ENCODE assay signal across 2 cellular contexts in the genomic region with DNA sequence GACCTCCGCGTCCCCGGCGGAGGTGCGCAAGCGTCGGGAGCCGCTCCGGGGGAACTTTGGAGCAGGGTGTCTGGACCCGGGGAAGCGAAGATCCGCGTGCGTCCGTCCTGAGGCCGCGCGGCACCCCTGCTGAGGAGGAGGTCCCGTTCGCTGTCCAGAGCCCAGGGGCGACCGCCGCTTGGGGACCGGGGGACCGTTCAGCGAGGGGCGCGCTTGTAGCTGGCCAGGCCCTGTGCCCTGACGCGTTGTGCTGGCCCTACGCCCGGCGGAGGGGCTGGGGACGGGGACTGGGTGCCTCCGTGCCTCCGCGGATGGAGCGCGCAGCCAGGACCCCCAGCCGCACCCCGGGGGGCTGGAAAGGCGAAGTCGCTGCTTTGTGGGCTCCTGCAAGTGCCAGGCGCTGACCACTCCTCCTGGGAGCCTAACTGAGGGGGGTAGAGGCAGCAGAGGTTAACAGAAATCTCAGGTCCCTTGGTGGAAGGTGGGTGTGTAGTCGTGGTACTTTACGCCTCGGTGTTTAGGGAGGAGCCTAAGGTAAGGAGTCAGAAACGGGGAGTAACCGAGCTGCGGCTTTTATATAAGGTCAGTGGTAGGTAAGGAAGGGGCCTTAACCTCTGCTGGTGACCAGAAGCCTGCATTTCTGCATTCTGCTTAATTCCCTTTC.
A peak's percentile ranks its signal among the peaks of the same experiment; 100 is the strongest.
TF ChIP-seq lines count a peak whose summit lies in the region.

A gene (plus strand): TSS at position 605 of the 664 bp plus-strand sequence. CDS start 90,642 bp downstream, outside the sequence.

TF ChIP-seq in IMR-90, 13 proteins besides CTCF, POLR2A, EP300 and RAD21:
- TF ChIP-seq CEBPB (IDR thresholded peaks at IDR 0.05; ENCODE audit: low read depth, low read length) (no peak), SMC3 (IDR thresholded peaks at IDR 0.05; ENCODE audit: low read depth, low read length) (no peak)
- TF ChIP-seq, protein P1, sequence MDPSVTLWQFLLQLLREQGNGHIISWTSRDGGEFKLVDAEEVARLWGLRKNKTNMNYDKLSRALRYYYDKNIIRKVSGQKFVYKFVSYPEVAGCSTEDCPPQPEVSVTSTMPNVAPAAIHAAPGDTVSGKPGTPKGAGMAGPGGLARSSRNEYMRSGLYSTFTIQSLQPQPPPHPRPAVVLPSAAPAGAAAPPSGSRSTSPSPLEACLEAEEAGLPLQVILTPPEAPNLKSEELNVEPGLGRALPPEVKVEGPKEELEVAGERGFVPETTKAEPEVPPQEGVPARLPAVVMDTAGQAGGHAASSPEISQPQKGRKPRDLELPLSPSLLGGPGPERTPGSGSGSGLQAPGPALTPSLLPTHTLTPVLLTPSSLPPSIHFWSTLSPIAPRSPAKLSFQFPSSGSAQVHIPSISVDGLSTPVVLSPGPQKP (IDR thresholded peaks at IDR 0.05; ENCODE audit: borderline replicate concordance, low read depth, low read length): no peak

TF ChIP-seq in HepG2, 621 proteins besides CTCF, POLR2A, EP300 and RAD21 (continues in another document):
- TF ChIP-seq, protein P2, sequence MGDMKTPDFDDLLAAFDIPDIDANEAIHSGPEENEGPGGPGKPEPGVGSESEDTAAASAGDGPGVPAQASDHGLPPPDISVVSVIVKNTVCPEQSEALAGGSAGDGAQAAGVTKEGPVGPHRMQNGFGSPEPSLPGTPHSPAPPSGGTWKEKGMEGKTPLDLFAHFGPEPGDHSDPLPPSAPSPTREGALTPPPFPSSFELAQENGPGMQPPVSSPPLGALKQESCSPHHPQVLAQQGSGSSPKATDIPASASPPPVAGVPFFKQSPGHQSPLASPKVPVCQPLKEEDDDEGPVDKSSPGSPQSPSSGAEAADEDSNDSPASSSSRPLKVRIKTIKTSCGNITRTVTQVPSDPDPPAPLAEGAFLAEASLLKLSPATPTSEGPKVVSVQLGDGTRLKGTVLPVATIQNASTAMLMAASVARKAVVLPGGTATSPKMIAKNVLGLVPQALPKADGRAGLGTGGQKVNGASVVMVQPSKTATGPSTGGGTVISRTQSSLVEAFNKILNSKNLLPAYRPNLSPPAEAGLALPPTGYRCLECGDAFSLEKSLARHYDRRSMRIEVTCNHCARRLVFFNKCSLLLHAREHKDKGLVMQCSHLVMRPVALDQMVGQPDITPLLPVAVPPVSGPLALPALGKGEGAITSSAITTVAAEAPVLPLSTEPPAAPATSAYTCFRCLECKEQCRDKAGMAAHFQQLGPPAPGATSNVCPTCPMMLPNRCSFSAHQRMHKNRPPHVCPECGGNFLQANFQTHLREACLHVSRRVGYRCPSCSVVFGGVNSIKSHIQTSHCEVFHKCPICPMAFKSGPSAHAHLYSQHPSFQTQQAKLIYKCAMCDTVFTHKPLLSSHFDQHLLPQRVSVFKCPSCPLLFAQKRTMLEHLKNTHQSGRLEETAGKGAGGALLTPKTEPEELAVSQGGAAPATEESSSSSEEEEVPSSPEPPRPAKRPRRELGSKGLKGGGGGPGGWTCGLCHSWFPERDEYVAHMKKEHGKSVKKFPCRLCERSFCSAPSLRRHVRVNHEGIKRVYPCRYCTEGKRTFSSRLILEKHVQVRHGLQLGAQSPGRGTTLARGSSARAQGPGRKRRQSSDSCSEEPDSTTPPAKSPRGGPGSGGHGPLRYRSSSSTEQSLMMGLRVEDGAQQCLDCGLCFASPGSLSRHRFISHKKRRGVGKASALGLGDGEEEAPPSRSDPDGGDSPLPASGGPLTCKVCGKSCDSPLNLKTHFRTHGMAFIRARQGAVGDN (CRISPR knock-in tag; IDR thresholded peaks at IDR 0.05): peak; percentile 82
- TF ChIP-seq TARDBP (CRISPR knock-in tag; IDR thresholded peaks at IDR 0.05) (peak; percentile 45; the same call in 1 of the 2 replicates), XBP1 (CRISPR knock-in tag; IDR thresholded peaks at IDR 0.05) (no peak), GTF3A (CRISPR knock-in tag; conservative IDR thresholded peaks at IDR 0.05) (no peak), ZNF549 (CRISPR knock-in tag; IDR thresholded peaks at IDR 0.05) (no peak), KDM2A (CRISPR knock-in tag; IDR thresholded peaks at IDR 0.05; ENCODE audit: borderline replicate concordance, low read depth) (peak; percentile 70; the same call in 1 of the 2 replicates), NR3C1 (CRISPR knock-in tag; IDR thresholded peaks at IDR 0.05) (no peak), KDM3A (CRISPR knock-in tag; IDR thresholded peaks at IDR 0.05; ENCODE audit: low read depth) (peak; percentile 46), ATF7-NPFF (CRISPR knock-in tag; IDR thresholded peaks at IDR 0.05; ENCODE audit: low read depth) (0 out of 2 replicates have a peak, but pooled peaks have one; percentile 55), RFX1 (IDR thresholded peaks at IDR 0.05) (no peak), NRL (CRISPR knock-in tag; IDR thresholded peaks at IDR 0.05; ENCODE audit: borderline replicate concordance) (peak; percentile 38), MIER2 (CRISPR knock-in tag; IDR thresholded peaks at IDR 0.05) (no peak), ARID2 (CRISPR knock-in tag; IDR thresholded peaks at IDR 0.05; ENCODE audit: borderline replicate concordance) (peak; percentile 66; the same call in 1 of the 2 replicates), KAT7 (CRISPR knock-in tag; IDR thresholded peaks at IDR 0.05; ENCODE audit: borderline replicate concordance) (peak; percentile 51; the same call in 1 of the 2 replicates), CAMTA2 (CRISPR knock-in tag; IDR thresholded peaks at IDR 0.05; ENCODE audit: borderline replicate concordance) (peak; percentile 76; the same call in 1 of the 2 replicates), ZNF230 (CRISPR knock-in tag; IDR thresholded peaks at IDR 0.05) (peak; percentile 80; the same call in 1 of the 2 replicates), ZNF605 (CRISPR knock-in tag; IDR thresholded peaks at IDR 0.05) (peak; percentile 89), ZNF562 (CRISPR knock-in tag; IDR thresholded peaks at IDR 0.05; ENCODE audit: borderline replicate concordance) (no peak), KDM5B (CRISPR knock-in tag; IDR thresholded peaks at IDR 0.05; ENCODE audit: borderline replicate concordance) (peak; percentile 63; the same call in 1 of the 2 replicates), ZMYM4 (CRISPR knock-in tag; IDR thresholded peaks at IDR 0.05) (peak; percentile 42), HIVEP1 (CRISPR knock-in tag; IDR thresholded peaks at IDR 0.05) (0 out of 2 replicates have a peak, but pooled peaks have one; percentile 52), ZNF703 (CRISPR knock-in tag; IDR thresholded peaks at IDR 0.05; ENCODE audit: borderline replicate concordance) (0 out of 2 replicates have a peak, but pooled peaks have one; percentile 40), ZFP36 (IDR thresholded peaks at IDR 0.05; ENCODE audit: borderline replicate concordance, low read depth, low read length, partially characterized antibody) (no peak), NFKB2 (CRISPR knock-in tag; IDR thresholded peaks at IDR 0.05; ENCODE audit: borderline replicate concordance) (no peak), SNRNP70 (IDR thresholded peaks at IDR 0.05; ENCODE audit: low read depth, low read length) (no peak), ZSCAN20 (CRISPR knock-in tag; IDR thresholded peaks at IDR 0.05; ENCODE audit: borderline replicate concordance) (no peak), ZSCAN29 (CRISPR knock-in tag; conservative IDR thresholded peaks at IDR 0.05) (0 out of 2 replicates have a peak, but pooled peaks have one; percentile 40), MXI1 (IDR thresholded peaks at IDR 0.05; ENCODE audit: borderline replicate concordance, low read depth, low read length) (no peak), ZMYM2 (CRISPR knock-in tag; IDR thresholded peaks at IDR 0.05) (no peak; the same call in none of the 2 replicates), CENPT (CRISPR knock-in tag; IDR thresholded peaks at IDR 0.05; ENCODE audit: low read depth) (0 out of 2 replicates have a peak, but pooled peaks have one; percentile 30), ZNF432 (CRISPR knock-in tag; IDR thresholded peaks at IDR 0.05; ENCODE audit: borderline replicate concordance) (0 out of 2 replicates have a peak, but pooled peaks have one; percentile 38), HNRNPH1 (optimal IDR thresholded peaks at IDR 0.05; ENCODE audit: low read depth, low read length) (no peak), ZNF713 (CRISPR knock-in tag; IDR thresholded peaks at IDR 0.05) (no peak), ZMAT3 (CRISPR knock-in tag; conservative IDR thresholded peaks at IDR 0.05) (no peak), ELF4 (CRISPR knock-in tag; IDR thresholded peaks at IDR 0.05; ENCODE audit: borderline replicate concordance) (no peak)
- TF ChIP-seq, protein P3, sequence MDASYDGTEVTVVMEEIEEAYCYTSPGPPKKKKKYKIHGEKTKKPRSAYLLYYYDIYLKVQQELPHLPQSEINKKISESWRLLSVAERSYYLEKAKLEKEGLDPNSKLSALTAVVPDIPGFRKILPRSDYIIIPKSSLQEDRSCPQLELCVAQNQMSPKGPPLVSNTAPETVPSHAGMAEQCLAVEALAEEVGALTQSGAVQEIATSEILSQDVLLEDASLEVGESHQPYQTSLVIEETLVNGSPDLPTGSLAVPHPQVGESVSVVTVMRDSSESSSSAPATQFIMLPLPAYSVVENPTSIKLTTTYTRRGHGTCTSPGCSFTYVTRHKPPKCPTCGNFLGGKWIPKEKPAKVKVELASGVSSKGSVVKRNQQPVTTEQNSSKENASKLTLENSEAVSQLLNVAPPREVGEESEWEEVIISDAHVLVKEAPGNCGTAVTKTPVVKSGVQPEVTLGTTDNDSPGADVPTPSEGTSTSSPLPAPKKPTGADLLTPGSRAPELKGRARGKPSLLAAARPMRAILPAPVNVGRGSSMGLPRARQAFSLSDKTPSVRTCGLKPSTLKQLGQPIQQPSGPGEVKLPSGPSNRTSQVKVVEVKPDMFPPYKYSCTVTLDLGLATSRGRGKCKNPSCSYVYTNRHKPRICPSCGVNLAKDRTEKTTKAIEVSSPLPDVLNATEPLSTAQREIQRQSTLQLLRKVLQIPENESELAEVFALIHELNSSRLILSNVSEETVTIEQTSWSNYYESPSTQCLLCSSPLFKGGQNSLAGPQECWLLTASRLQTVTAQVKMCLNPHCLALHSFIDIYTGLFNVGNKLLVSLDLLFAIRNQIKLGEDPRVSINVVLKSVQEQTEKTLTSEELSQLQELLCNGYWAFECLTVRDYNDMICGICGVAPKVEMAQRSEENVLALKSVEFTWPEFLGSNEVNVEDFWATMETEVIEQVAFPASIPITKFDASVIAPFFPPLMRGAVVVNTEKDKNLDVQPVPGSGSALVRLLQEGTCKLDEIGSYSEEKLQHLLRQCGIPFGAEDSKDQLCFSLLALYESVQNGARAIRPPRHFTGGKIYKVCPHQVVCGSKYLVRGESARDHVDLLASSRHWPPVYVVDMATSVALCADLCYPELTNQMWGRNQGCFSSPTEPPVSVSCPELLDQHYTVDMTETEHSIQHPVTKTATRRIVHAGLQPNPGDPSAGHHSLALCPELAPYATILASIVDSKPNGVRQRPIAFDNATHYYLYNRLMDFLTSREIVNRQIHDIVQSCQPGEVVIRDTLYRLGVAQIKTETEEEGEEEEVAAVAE (CRISPR knock-in tag; IDR thresholded peaks at IDR 0.05; ENCODE audit: borderline replicate concordance): no peak
- TF ChIP-seq, protein P4, sequence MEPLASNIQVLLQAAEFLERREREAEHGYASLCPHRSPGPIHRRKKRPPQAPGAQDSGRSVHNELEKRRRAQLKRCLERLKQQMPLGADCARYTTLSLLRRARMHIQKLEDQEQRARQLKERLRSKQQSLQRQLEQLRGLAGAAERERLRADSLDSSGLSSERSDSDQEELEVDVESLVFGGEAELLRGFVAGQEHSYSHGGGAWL (CRISPR knock-in tag; IDR thresholded peaks at IDR 0.05): peak; percentile 79
- TF ChIP-seq, protein P5, sequence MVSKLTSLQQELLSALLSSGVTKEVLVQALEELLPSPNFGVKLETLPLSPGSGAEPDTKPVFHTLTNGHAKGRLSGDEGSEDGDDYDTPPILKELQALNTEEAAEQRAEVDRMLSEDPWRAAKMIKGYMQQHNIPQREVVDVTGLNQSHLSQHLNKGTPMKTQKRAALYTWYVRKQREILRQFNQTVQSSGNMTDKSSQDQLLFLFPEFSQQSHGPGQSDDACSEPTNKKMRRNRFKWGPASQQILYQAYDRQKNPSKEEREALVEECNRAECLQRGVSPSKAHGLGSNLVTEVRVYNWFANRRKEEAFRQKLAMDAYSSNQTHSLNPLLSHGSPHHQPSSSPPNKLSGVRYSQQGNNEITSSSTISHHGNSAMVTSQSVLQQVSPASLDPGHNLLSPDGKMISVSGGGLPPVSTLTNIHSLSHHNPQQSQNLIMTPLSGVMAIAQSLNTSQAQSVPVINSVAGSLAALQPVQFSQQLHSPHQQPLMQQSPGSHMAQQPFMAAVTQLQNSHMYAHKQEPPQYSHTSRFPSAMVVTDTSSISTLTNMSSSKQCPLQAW (CRISPR knock-in tag; IDR thresholded peaks at IDR 0.05): peak; percentile 44; the same call in 1 of the 2 replicates
- TF ChIP-seq, protein P6, sequence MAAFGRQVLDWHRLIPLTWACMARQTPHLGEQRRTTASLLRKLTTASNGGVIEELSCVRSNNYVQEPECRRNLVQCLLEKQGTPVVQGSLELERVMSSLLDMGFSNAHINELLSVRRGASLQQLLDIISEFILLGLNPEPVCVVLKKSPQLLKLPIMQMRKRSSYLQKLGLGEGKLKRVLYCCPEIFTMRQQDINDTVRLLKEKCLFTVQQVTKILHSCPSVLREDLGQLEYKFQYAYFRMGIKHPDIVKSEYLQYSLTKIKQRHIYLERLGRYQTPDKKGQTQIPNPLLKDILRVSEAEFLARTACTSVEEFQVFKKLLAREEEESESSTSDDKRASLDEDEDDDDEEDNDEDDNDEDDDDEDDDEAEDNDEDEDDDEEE (CRISPR knock-in tag; IDR thresholded peaks at IDR 0.05): no peak
- TF ChIP-seq, protein P7, sequence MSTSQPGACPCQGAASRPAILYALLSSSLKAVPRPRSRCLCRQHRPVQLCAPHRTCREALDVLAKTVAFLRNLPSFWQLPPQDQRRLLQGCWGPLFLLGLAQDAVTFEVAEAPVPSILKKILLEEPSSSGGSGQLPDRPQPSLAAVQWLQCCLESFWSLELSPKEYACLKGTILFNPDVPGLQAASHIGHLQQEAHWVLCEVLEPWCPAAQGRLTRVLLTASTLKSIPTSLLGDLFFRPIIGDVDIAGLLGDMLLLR (CRISPR knock-in tag; IDR thresholded peaks at IDR 0.05): no peak; the same call in 1 of the 2 replicates
- TF ChIP-seq, protein P8, sequence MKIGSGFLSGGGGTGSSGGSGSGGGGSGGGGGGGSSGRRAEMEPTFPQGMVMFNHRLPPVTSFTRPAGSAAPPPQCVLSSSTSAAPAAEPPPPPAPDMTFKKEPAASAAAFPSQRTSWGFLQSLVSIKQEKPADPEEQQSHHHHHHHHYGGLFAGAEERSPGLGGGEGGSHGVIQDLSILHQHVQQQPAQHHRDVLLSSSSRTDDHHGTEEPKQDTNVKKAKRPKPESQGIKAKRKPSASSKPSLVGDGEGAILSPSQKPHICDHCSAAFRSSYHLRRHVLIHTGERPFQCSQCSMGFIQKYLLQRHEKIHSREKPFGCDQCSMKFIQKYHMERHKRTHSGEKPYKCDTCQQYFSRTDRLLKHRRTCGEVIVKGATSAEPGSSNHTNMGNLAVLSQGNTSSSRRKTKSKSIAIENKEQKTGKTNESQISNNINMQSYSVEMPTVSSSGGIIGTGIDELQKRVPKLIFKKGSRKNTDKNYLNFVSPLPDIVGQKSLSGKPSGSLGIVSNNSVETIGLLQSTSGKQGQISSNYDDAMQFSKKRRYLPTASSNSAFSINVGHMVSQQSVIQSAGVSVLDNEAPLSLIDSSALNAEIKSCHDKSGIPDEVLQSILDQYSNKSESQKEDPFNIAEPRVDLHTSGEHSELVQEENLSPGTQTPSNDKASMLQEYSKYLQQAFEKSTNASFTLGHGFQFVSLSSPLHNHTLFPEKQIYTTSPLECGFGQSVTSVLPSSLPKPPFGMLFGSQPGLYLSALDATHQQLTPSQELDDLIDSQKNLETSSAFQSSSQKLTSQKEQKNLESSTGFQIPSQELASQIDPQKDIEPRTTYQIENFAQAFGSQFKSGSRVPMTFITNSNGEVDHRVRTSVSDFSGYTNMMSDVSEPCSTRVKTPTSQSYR (CRISPR knock-in tag; IDR thresholded peaks at IDR 0.05; ENCODE audit: borderline replicate concordance): no peak
